In genomic region chr10:101012525-101013364, GRCh38 we compare ENCODE assay signal across 8 cellular contexts. TPM values are rescaled to one million over a fixed set of nuclear protein-coding genes. Genes with fewer than 3 reads are reported as not detected.
DNase-seq lines count a peak whose midpoint lies in the region; ATAC-seq and TF ChIP-seq lines count a peak whose summit lies in the region.

No MANE protein-coding gene starts in this region.

- H3K4me1 ChIP-seq in A673 (ENCODE audit: insufficient read depth, low read length, poor library complexity, severe bottlenecking) (peaks cover 9% of the 10 kb centered on the region), left lung (peaks cover 4 to 30% of the 10 kb centered on the region in 2 donors)

- DNase-seq in A673 (ENCODE audit: low spot score) (peak; percentile 95), NCI-H226 (peak; percentile 89), cerebellum (ENCODE audit: low spot score) (peak; percentile 85), left lung (peak; percentile 88 to 90)
- peak; percentile 69 for DNase-seq in activated CD4-positive, CD25-positive, alpha-beta regulatory T cell treated with anti-CD3 and anti-CD28 coated beads, Interleukin-2, amount 50 U/mL, for 16 hours (ENCODE audit: low read depth, low spot score)
- peak; percentile 84 for DNase-seq in stimulated activated CD4-positive, alpha-beta T cell treated with anti-CD3 and anti-CD28 coated beads, Interleukin-4, amount 100 ng/mL, for 24 hours

- CTCF ChIA-PET in A673 (lab: Charles Lee), result interaction anchor here (0.5 kb wide), 1 partner anchor 666 kb away, joined by 7 read pairs; the partner anchor contains the start of gene SCD

- H3K27ac ChIP-seq in A673 (ENCODE audit: low read depth, low read length, poor library complexity, severe bottlenecking) (no peak overlapping the region), left lung (peak overlapping the region; percentile 26 to 62)

- H3K4me3 ChIP-seq in A673 (ENCODE audit: low read depth, low read length, poor library complexity, severe bottlenecking), result no peak overlapping the region
- no peak overlapping the region for H3K4me3 ChIP-seq in left lung

- H3K9me3 ChIP-seq in A673 (ENCODE audit: low read depth, low read length, poor library complexity, severe bottlenecking), result no peaks in the 10 kb centered on the region
- no peaks in the 10 kb centered on the region for H3K9me3 ChIP-seq in left lung

- H3K36me3 ChIP-seq in A673 (ENCODE audit: insufficient read depth, low read length, poor library complexity, severe bottlenecking) (no peaks in the 10 kb centered on the region), left lung (no peaks in the 10 kb centered on the region)

- TF ChIP-seq CTCF in A673 (conservative IDR thresholded peaks at IDR 0.05; ENCODE audit: low read depth, low read length) (peak; percentile 99), left lung (IDR thresholded peaks at IDR 0.05) (peak; percentile 89 to 91)

- POLR2A ChIA-PET in A673 (lab: Charles Lee; ENCODE audit: low non-redundant PET), result no interaction called here

- no TSS peak for BruUV-seq in A673 (replicated peaks; lab: Mats Ljungman, UMichigan)

- H3K27me3 ChIP-seq in A673 (replicated peaks; ENCODE audit: insufficient read depth, low read depth, low read length, poor library complexity), result no peaks in the 10 kb centered on the region
- H3K27me3 ChIP-seq in left lung, result peaks cover 0 to 18% of the 10 kb centered on the region in 2 donors

- intact Hi-C loops in A673 (cut with micrococcal nuclease; ENCODE audit: unreplicated experiment), result loop anchor here (1.0 to 2.0 kb wide), 2 partner anchors 14 to 450 kb away; no protein-coding TSS in a partner anchor
- intact Hi-C loops in left lung (cut with DNase I), result no loop called here

- ATAC-seq in GM18502 (IDR thresholded peaks at IDR 0.05; ENCODE audit: poor library complexity, unreplicated experiment) (peak; percentile 87), HG03066 (IDR thresholded peaks at IDR 0.05; ENCODE audit: low read depth, unreplicated experiment) (peak; percentile 66), left lung (peak; percentile 92)

RNA-seq across cellular contexts. Expression of gene LZTS2, which starts 13.1 kb away (rescaled TPM):
- total RNA-seq in A673 (2021), result 49.1 and 59.9 TPM in 2 replicates
- total RNA-seq in cerebellum, result 23.9 TPM
- 10 to 100 TPM; 47.6 to 48.6 TPM for total RNA-seq in left lung

RNA-seq across cellular contexts. Expression of gene PDZD7, which starts 18.2 kb away (rescaled TPM):
- 0.26 and 0.30 TPM in 2 replicates for total RNA-seq in A673 (2021)
- 5.9 TPM for total RNA-seq in cerebellum
- total RNA-seq in left lung, result under 1 TPM; 0.58 to 0.96 TPM

RNA-seq across cellular contexts. Expression of gene SFXN3, which starts 18.3 kb away (rescaled TPM):
- total RNA-seq in A673 (2021), result 15.5 and 16.9 TPM in 2 replicates
- total RNA-seq in cerebellum, result 47.7 TPM
- 10 to 100 TPM; 67.2 to 79.0 TPM for total RNA-seq in left lung

RNA-seq across cellular contexts. Expression of gene TWNK, which starts 25.4 kb away (rescaled TPM):
- total RNA-seq in A673 (2021), result 29.5 and 30.8 TPM in 2 replicates
- 5.6 TPM for total RNA-seq in cerebellum
- 1 to 10 TPM; 3.4 to 6.6 TPM for total RNA-seq in left lung

RNA-seq across cellular contexts. Expression of gene MRPL43, which starts 25.4 kb away (rescaled TPM):
- total RNA-seq in A673 (2021), result 80.4 and 88.8 TPM in 2 replicates
- 38.1 TPM for total RNA-seq in cerebellum
- 10 to 100 TPM; 55.0 to 67.9 TPM for total RNA-seq in left lung
